ENCODE assay signal across 27 cellular contexts in the genomic region with DNA sequence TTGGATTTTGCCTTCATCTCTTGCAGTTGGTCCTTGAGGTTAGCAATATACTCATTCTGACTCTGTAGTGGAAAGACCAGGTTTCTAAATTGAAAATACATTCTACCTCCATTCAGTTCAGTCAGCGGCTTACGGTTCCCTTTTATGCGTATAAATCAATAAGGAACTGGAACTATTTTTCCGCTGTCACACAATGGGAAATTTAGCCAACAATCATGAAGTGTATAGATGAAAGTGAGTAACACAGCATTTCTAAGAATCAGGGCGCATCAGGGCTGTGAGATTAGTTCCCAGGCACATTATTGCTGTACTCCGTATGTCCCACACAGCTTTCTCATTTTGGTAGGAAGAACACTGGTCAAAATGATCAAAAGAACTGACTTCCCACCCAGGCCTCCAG. TPM values are rescaled to one million over a fixed set of nuclear protein-coding genes. Genes with fewer than 3 reads are reported as not detected.
DNase-seq lines count a peak whose midpoint lies in the region; ATAC-seq and TF ChIP-seq lines count a peak whose summit lies in the region.
"Had no signal": no experiment of that assay in that cellular context is flagged by ENCODE, and none has a peak within 500 bp of the region (broad histone marks: within the 10 kb centered on the region; RNA-seq: fewer than 3 reads in every experiment).

No MANE protein-coding gene starts in this region.

- POLR2A ChIA-PET in activated CD4-positive, alpha-beta T cell treated with anti-CD3 and anti-CD28 coated beads, Interleukin-2, amount 10 ng/mL, durations not matched to agents 7 days and 5 days (lab: Charles Lee): no interaction called here

- no peaks in the 10 kb centered on the region for H3K4me1 Mint-ChIP-seq in activated CD4-positive, alpha-beta T cell treated with anti-CD3 and anti-CD28 coated beads, Interleukin-2, amount 10 ng/mL, durations not matched to agents 7 days and 5 days
- no peaks in the 10 kb centered on the region for H3K4me1 Mint-ChIP-seq in activated naive CD8-positive, alpha-beta T cell treated with anti-CD3 and anti-CD28 coated beads, Interleukin-2, amount 50 U/mL, for 24 hours
- no peaks in the 10 kb centered on the region for H3K4me1 Mint-ChIP-seq in activated naive CD8-positive, alpha-beta T cell treated with anti-CD3 and anti-CD28 coated beads for 36 hours
- peaks cover 14% of the 10 kb centered on the region for H3K4me1 Mint-ChIP-seq in activated T-helper 17 cell treated with anti-CD3 and anti-CD28 coated beads, Interleukin-2, amount 50 U/mL, for 72 hours
- H3K4me1 Mint-ChIP-seq: CD4-positive, CD25-positive, alpha-beta regulatory T cell had no signal

- intact Hi-C loops in ovary (cut with DNase I): no loop called here

- H3K4me1 ChIP-seq in ovary (ENCODE audit: insufficient read depth): no peaks in the 10 kb centered on the region

- H3K27ac ChIP-seq in ovary: peak overlapping the region; percentile 77 to 88
- H3K27ac ChIP-seq: HL-60, KMS-11, RWPE1 had no signal

- no peak for TF ChIP-seq POLR2A in ovary (IDR thresholded peaks at IDR 0.05)

- TF ChIP-seq CTCF in ovary (IDR thresholded peaks at IDR 0.05): no peak

- H3K27me3 Mint-ChIP-seq in activated CD4-positive, alpha-beta T cell treated with anti-CD3 and anti-CD28 coated beads, Interleukin-2, amount 10 ng/mL, durations not matched to agents 7 days and 5 days: no peaks in the 10 kb centered on the region
- H3K27me3 Mint-ChIP-seq in activated naive CD8-positive, alpha-beta T cell treated with anti-CD3 and anti-CD28 coated beads, Interleukin-2, amount 50 U/mL, for 24 hours: no peaks in the 10 kb centered on the region
- H3K27me3 Mint-ChIP-seq in activated naive CD8-positive, alpha-beta T cell treated with anti-CD3 and anti-CD28 coated beads for 36 hours: no peaks in the 10 kb centered on the region
- no peaks in the 10 kb centered on the region for H3K27me3 Mint-ChIP-seq in activated T-helper 17 cell treated with anti-CD3 and anti-CD28 coated beads, Interleukin-2, amount 50 U/mL, for 72 hours
- H3K27me3 Mint-ChIP-seq: CD4-positive, CD25-positive, alpha-beta regulatory T cell; IgD-negative memory B cell had no signal

- WGBS in ovary, 3 donors: 96 to 97% (median 96%) methylated on average over 6 of the region's 6 CpGs

- peak; percentile 8 to 24 for DNase-seq in activated CD4-positive, alpha-beta T cell treated with anti-CD3 and anti-CD28 coated beads, Interleukin-2, amount 50 U/mL, for 48 hours
- no peak for DNase-seq in activated CD4-positive, alpha-beta T cell treated with anti-CD3 and anti-CD28 coated beads, Interleukin-2, amount 10 ng/mL, durations not matched to agents 7 days and 5 days
- DNase-seq in activated naive CD8-positive, alpha-beta T cell treated with anti-CD3 and anti-CD28 coated beads, Interleukin-2, amount 50 U/mL, for 24 hours: no peak
- DNase-seq in activated naive CD8-positive, alpha-beta T cell treated with anti-CD3 and anti-CD28 coated beads for 36 hours: no peak
- no peak for DNase-seq in ovary
- DNase-seq: 8988T; ACHN; CD4-positive, CD25-positive, alpha-beta regulatory T cell; DMS153; DND-41; GOT3; HCEC 1CT; NCI-H1048; NCI-H1417; NCI-H1694; NCI-H2029 treated with DMSO at 0.1 percent for 48 hours; NCI-H446 treated with DMSO at 0.1 percent for 48 hours; NCI-H526; SHP77 had no signal

- no peak for TF ChIP-seq EP300 in ovary (IDR thresholded peaks at IDR 0.05)

- peaks cover 2% of the 10 kb centered on the region for H3K36me3 Mint-ChIP-seq in activated CD4-positive, alpha-beta T cell treated with anti-CD3 and anti-CD28 coated beads, Interleukin-2, amount 10 ng/mL, durations not matched to agents 7 days and 5 days (ENCODE audit: low read depth)
- H3K36me3 Mint-ChIP-seq in activated naive CD8-positive, alpha-beta T cell treated with anti-CD3 and anti-CD28 coated beads, Interleukin-2, amount 50 U/mL, for 24 hours (ENCODE audit: low read depth): no peaks in the 10 kb centered on the region
- no peaks in the 10 kb centered on the region for H3K36me3 Mint-ChIP-seq in activated naive CD8-positive, alpha-beta T cell treated with anti-CD3 and anti-CD28 coated beads for 36 hours
- H3K36me3 Mint-ChIP-seq in activated T-helper 17 cell treated with anti-CD3 and anti-CD28 coated beads, Interleukin-2, amount 50 U/mL, for 72 hours (ENCODE audit: low read depth): peaks cover 31% of the 10 kb centered on the region

- CTCF ChIA-PET in activated CD4-positive, alpha-beta T cell treated with anti-CD3 and anti-CD28 coated beads, Interleukin-2, amount 10 ng/mL, durations not matched to agents 7 days and 5 days (lab: Charles Lee): interaction anchor here (1.8 to 3.9 kb wide), 2 partner anchors 7 to 10 kb away, joined by 4 to 13 read pairs; no protein-coding TSS in a partner anchor

- no peak overlapping the region for H3K4me3 ChIP-seq in ovary

- peak; percentile 54 for ATAC-seq in activated naive CD8-positive, alpha-beta T cell treated with anti-CD3 and anti-CD28 coated beads, Interleukin-2, amount 50 U/mL, for 24 hours
- peak; percentile 74 for ATAC-seq in activated T-helper 17 cell treated with anti-CD3 and anti-CD28 coated beads, Interleukin-2, amount 50 U/mL, for 72 hours (replicated peaks)
- ATAC-seq in HG02759 (IDR thresholded peaks at IDR 0.05; ENCODE audit: unreplicated experiment) (no peak), HG03095 (IDR thresholded peaks at IDR 0.05; ENCODE audit: unreplicated experiment) (no peak)
- ATAC-seq: Panc1 had no signal

- H3K9me3 Mint-ChIP-seq in activated CD4-positive, alpha-beta T cell treated with anti-CD3 and anti-CD28 coated beads, Interleukin-2, amount 10 ng/mL, durations not matched to agents 7 days and 5 days: no peaks in the 10 kb centered on the region
- H3K9me3 Mint-ChIP-seq in activated naive CD8-positive, alpha-beta T cell treated with anti-CD3 and anti-CD28 coated beads, Interleukin-2, amount 50 U/mL, for 24 hours: no peaks in the 10 kb centered on the region
- H3K9me3 Mint-ChIP-seq in activated naive CD8-positive, alpha-beta T cell treated with anti-CD3 and anti-CD28 coated beads for 36 hours: no peaks in the 10 kb centered on the region
- H3K9me3 Mint-ChIP-seq in activated T-helper 17 cell treated with anti-CD3 and anti-CD28 coated beads, Interleukin-2, amount 50 U/mL, for 72 hours: no peaks in the 10 kb centered on the region
- H3K9me3 Mint-ChIP-seq: CD4-positive, CD25-positive, alpha-beta regulatory T cell; IgD-negative memory B cell had no signal

- no peak overlapping the region for H3K27ac Mint-ChIP-seq in activated CD4-positive, alpha-beta T cell treated with anti-CD3 and anti-CD28 coated beads, Interleukin-2, amount 10 ng/mL, durations not matched to agents 7 days and 5 days
- H3K27ac Mint-ChIP-seq in activated naive CD8-positive, alpha-beta T cell treated with anti-CD3 and anti-CD28 coated beads, Interleukin-2, amount 50 U/mL, for 24 hours: no peak overlapping the region
- no peak overlapping the region for H3K27ac Mint-ChIP-seq in activated naive CD8-positive, alpha-beta T cell treated with anti-CD3 and anti-CD28 coated beads for 36 hours
- H3K27ac Mint-ChIP-seq in activated T-helper 17 cell treated with anti-CD3 and anti-CD28 coated beads, Interleukin-2, amount 50 U/mL, for 72 hours: peak overlapping the region; percentile 28
- H3K27ac Mint-ChIP-seq: CD4-positive, CD25-positive, alpha-beta regulatory T cell had no signal

- H3K36me3 ChIP-seq in ovary: no peaks in the 10 kb centered on the region

- H3K9me3 ChIP-seq in ovary: no peaks in the 10 kb centered on the region

- H3K27me3 ChIP-seq in ovary: no peaks in the 10 kb centered on the region

- no peak overlapping the region for H3K4me3 Mint-ChIP-seq in activated CD4-positive, alpha-beta T cell treated with anti-CD3 and anti-CD28 coated beads, Interleukin-2, amount 10 ng/mL, durations not matched to agents 7 days and 5 days
- no peak overlapping the region for H3K4me3 Mint-ChIP-seq in activated naive CD8-positive, alpha-beta T cell treated with anti-CD3 and anti-CD28 coated beads, Interleukin-2, amount 50 U/mL, for 24 hours
- no peak overlapping the region for H3K4me3 Mint-ChIP-seq in activated naive CD8-positive, alpha-beta T cell treated with anti-CD3 and anti-CD28 coated beads for 36 hours
- H3K4me3 Mint-ChIP-seq in activated T-helper 17 cell treated with anti-CD3 and anti-CD28 coated beads, Interleukin-2, amount 50 U/mL, for 72 hours: peak overlapping the region; percentile 78
- H3K4me3 Mint-ChIP-seq: CD4-positive, CD25-positive, alpha-beta regulatory T cell; IgD-negative memory B cell had no signal

RNA-seq across cellular contexts. Expression of gene RPL35A, which starts 36.0 kb away (rescaled TPM):
- 100 to 1,000 TPM; 926 to 993 TPM for total RNA-seq in activated CD4-positive, alpha-beta T cell treated with anti-CD3 and anti-CD28 coated beads, Interleukin-2, amount 10 ng/mL, durations not matched to agents 7 days and 5 days
- 1,000 to 10,000 TPM; 1,619 to 1,626 TPM for total RNA-seq in activated naive CD8-positive, alpha-beta T cell treated with anti-CD3 and anti-CD28 coated beads for 36 hours
- 1,000 to 10,000 TPM; 1,422 to 1,820 TPM for total RNA-seq in activated T-helper 17 cell treated with anti-CD3 and anti-CD28 coated beads, Interleukin-2, amount 50 U/mL, for 72 hours
- 1,000 to 10,000 TPM; 1,036 to 2,796 (median 2,128) TPM for total RNA-seq in ovary
- 1,000 to 10,000 TPM; 3,374 to 4,524 TPM for polyA plus RNA-seq in ovary

RNA-seq across cellular contexts. Expression of gene LMLN, which starts 46.0 kb away (rescaled TPM):
- total RNA-seq in activated CD4-positive, alpha-beta T cell treated with anti-CD3 and anti-CD28 coated beads, Interleukin-2, amount 10 ng/mL, durations not matched to agents 7 days and 5 days: 1 to 10 TPM; 2.7 to 3.1 TPM
- total RNA-seq in activated naive CD8-positive, alpha-beta T cell treated with anti-CD3 and anti-CD28 coated beads for 36 hours: 10 to 100 TPM in 1 of 2 experiments, 1 to 10 TPM in 1; 8.1 to 10.4 TPM
- 1 to 10 TPM; 3.8 to 4.6 TPM for total RNA-seq in activated T-helper 17 cell treated with anti-CD3 and anti-CD28 coated beads, Interleukin-2, amount 50 U/mL, for 72 hours
- 10 to 100 TPM in 3 of 7 donors, 1 to 10 TPM in 4; 5.1 to 12.8 (median 8.7) TPM for total RNA-seq in ovary
- 1 to 10 TPM; 2.4 to 7.0 TPM for polyA plus RNA-seq in ovary

Comparison
In these comparisons a context has a peak if more than half of its experiments do, and no peak if none do; other contexts are left out.
1. DNase-seq: peak in activated CD4-positive, alpha-beta T cell treated with anti-CD3 and anti-CD28 coated beads, Interleukin-2, amount 50 U/mL, for 48 hours (2 of 2); none in activated CD4-positive, alpha-beta T cell treated with anti-CD3 and anti-CD28 coated beads, Interleukin-2, amount 10 ng/mL, durations not matched to agents 7 days and 5 days (single experiment), activated naive CD8-positive, alpha-beta T cell treated with anti-CD3 and anti-CD28 coated beads, Interleukin-2, amount 50 U/mL, for 24 hours (single experiment), activated naive CD8-positive, alpha-beta T cell treated with anti-CD3 and anti-CD28 coated beads for 36 hours (single experiment) and ovary (0 of 5).
2. ATAC-seq: peak in activated naive CD8-positive, alpha-beta T cell treated with anti-CD3 and anti-CD28 coated beads, Interleukin-2, amount 50 U/mL, for 24 hours (single experiment) and activated T-helper 17 cell treated with anti-CD3 and anti-CD28 coated beads, Interleukin-2, amount 50 U/mL, for 72 hours (single experiment); none in HG02759 (single experiment) and HG03095 (single experiment).